In the genomic region with DNA sequence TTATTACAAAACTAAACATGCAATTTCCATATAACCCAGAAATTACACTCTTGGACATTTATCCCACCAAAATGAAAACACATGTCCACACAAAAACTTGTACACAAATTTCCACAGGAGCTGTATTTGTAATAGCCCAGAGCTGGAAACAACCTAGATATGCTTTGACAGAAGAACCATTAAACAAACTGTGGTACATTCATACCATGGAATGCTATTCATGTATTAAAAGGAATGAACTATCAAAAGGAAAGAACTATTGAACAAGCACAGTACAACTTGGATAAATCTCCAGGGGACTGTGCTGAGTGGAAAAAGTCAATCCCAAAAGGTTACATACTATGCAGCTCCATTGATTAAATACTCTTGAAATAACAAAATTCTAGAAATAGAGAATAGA, we compare ENCODE assay signal across 30 cellular contexts.
"Had no signal": no experiment of that assay in that cellular context is flagged by ENCODE, and none has a peak within 500 bp of the region (broad histone marks: within the 10 kb centered on the region; RNA-seq: fewer than 3 reads in every experiment).

No MANE protein-coding gene starts in this region.

- H3K9me3 ChIP-seq: esophagus squamous epithelium, gastrocnemius medialis, heart right ventricle, left ventricle myocardium inferior, lower lobe of right lung, mucosa of descending colon had no signal

- H3K27ac ChIP-seq: coronary artery, dorsolateral prefrontal cortex, epithelial cell of prostate, esophagus squamous epithelium, gastrocnemius medialis, heart right ventricle, left ventricle myocardium inferior, lower lobe of right lung had no signal

- H3K4me3 ChIP-seq: coronary artery, dorsolateral prefrontal cortex, esophagus squamous epithelium, gastrocnemius medialis, heart right ventricle, left ventricle myocardium inferior, lower lobe of right lung, mucosa of descending colon had no signal

- DNase-seq: dermis blood vessel endothelial cell; dorsolateral prefrontal cortex; effector CD8-positive, alpha-beta T cell; effector memory CD8-positive, alpha-beta T cell; endodermal cell; erythroblast; esophagus squamous epithelium; foreskin fibroblast; foreskin melanocyte; gastrocnemius medialis; glutamatergic neuron; head of caudate nucleus; heart right ventricle; hippocampal formation; kidney glomerular epithelial cell; left colon; left ventricle myocardium inferior; lower lobe of right lung; mesenchymal stem cell; mucosa of descending colon; naive B cell; naive thymus-derived CD8-positive, alpha-beta T cell had no signal

- FAIRE-seq: colon, endometrium, islet of Langerhans, keratinocyte had no signal

- H3K27me3 ChIP-seq: dorsolateral prefrontal cortex, esophagus squamous epithelium, gastrocnemius medialis, heart right ventricle had no signal

- ATAC-seq: effector memory CD8-positive, alpha-beta T cell; esophagus mucosa; gastrocnemius medialis; heart right ventricle; left colon; left lobe of liver; lower lobe of right lung; mucosa of descending colon; naive thymus-derived CD8-positive, alpha-beta T cell had no signal

- H3K36me3 ChIP-seq: esophagus squamous epithelium, gastrocnemius medialis, heart right ventricle, left ventricle myocardium inferior, lower lobe of right lung had no signal

- H3K4me1 ChIP-seq: esophagus squamous epithelium, gastrocnemius medialis, heart right ventricle, left ventricle myocardium inferior, lower lobe of right lung had no signal
